Comparison of ENCODE assay signal across 1 cellular context in the genomic region with DNA sequence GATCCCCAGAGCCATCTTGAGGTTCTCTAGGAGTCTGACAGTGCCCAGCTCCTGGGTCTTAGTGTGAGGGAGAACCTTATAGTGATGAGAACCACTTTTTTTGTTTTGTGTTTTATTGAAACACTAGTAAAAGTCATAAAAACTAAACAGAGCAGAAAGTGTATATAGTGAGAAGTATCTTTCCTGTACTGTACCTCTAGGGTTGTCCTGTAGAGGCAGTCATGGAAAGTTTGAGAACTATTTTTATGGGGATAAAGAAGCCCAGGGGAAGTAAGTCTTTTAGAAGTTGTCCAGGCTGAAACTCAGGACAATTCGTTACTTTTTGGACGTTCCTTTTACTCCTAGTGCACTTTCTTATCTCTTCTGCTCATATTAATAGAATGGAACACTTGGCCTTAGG.
TF ChIP-seq lines count a peak whose summit lies in the region.

No MANE protein-coding gene starts in this region.

TF ChIP-seq in GM12878, 131 proteins besides CTCF, POLR2A, EP300 and RAD21:
- TF ChIP-seq, protein P1, sequence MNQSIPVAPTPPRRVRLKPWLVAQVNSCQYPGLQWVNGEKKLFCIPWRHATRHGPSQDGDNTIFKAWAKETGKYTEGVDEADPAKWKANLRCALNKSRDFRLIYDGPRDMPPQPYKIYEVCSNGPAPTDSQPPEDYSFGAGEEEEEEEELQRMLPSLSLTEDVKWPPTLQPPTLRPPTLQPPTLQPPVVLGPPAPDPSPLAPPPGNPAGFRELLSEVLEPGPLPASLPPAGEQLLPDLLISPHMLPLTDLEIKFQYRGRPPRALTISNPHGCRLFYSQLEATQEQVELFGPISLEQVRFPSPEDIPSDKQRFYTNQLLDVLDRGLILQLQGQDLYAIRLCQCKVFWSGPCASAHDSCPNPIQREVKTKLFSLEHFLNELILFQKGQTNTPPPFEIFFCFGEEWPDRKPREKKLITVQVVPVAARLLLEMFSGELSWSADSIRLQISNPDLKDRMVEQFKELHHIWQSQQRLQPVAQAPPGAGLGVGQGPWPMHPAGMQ (IDR thresholded peaks at IDR 0.05; ENCODE audit: borderline replicate concordance): no peak
- TF ChIP-seq, protein P2, sequence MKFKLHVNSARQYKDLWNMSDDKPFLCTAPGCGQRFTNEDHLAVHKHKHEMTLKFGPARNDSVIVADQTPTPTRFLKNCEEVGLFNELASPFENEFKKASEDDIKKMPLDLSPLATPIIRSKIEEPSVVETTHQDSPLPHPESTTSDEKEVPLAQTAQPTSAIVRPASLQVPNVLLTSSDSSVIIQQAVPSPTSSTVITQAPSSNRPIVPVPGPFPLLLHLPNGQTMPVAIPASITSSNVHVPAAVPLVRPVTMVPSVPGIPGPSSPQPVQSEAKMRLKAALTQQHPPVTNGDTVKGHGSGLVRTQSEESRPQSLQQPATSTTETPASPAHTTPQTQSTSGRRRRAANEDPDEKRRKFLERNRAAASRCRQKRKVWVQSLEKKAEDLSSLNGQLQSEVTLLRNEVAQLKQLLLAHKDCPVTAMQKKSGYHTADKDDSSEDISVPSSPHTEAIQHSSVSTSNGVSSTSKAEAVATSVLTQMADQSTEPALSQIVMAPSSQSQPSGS (IDR thresholded peaks at IDR 0.05; ENCODE audit: low read length): no peak
- TF ChIP-seq ZNF274 (IDR thresholded peaks at IDR 0.05; ENCODE audit: insufficient read depth, insufficient read length) (no peak), SPI1 (IDR thresholded peaks at IDR 0.05; ENCODE audit: borderline replicate concordance, insufficient read depth, low read depth, low read length) (no peak), SMARCA5 (IDR thresholded peaks at IDR 0.05) (no peak), TCF7 (IDR thresholded peaks at IDR 0.05; ENCODE audit: borderline replicate concordance) (no peak), IKZF2 (IDR thresholded peaks at IDR 0.05) (no peak), RAD51 (IDR thresholded peaks at IDR 0.05) (no peak), SIN3A (IDR thresholded peaks at IDR 0.05; ENCODE audit: low read depth, low read length) (no peak), EZH2 (IDR thresholded peaks at IDR 0.05; ENCODE audit: borderline replicate concordance, control insufficient read depth, low read depth, low read length) (no peak), LARP7 (IDR thresholded peaks at IDR 0.05) (no peak), ZNF207 (IDR thresholded peaks at IDR 0.05; ENCODE audit: borderline replicate concordance) (no peak), ZNF384 (IDR thresholded peaks at IDR 0.05; ENCODE audit: borderline replicate concordance, low read depth, low read length) (no peak), ZNF217 (IDR thresholded peaks at IDR 0.05) (no peak), ETV6 (conservative IDR thresholded peaks at IDR 0.05 in 1 of 2, IDR thresholded peaks at IDR 0.05 in 1 of 2; ENCODE audit: borderline replicate concordance in 1 of 2, low read depth in 1 of 2) (no peak), NR2C1 (IDR thresholded peaks at IDR 0.05) (no peak)
- TF ChIP-seq, protein P3, sequence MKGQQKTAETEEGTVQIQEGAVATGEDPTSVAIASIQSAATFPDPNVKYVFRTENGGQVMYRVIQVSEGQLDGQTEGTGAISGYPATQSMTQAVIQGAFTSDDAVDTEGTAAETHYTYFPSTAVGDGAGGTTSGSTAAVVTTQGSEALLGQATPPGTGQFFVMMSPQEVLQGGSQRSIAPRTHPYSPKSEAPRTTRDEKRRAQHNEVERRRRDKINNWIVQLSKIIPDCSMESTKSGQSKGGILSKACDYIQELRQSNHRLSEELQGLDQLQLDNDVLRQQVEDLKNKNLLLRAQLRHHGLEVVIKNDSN (IDR thresholded peaks at IDR 0.05; ENCODE audit: borderline replicate concordance, extremely low read length, insufficient read depth, low read depth, low read length): no peak
- TF ChIP-seq, protein P4, sequence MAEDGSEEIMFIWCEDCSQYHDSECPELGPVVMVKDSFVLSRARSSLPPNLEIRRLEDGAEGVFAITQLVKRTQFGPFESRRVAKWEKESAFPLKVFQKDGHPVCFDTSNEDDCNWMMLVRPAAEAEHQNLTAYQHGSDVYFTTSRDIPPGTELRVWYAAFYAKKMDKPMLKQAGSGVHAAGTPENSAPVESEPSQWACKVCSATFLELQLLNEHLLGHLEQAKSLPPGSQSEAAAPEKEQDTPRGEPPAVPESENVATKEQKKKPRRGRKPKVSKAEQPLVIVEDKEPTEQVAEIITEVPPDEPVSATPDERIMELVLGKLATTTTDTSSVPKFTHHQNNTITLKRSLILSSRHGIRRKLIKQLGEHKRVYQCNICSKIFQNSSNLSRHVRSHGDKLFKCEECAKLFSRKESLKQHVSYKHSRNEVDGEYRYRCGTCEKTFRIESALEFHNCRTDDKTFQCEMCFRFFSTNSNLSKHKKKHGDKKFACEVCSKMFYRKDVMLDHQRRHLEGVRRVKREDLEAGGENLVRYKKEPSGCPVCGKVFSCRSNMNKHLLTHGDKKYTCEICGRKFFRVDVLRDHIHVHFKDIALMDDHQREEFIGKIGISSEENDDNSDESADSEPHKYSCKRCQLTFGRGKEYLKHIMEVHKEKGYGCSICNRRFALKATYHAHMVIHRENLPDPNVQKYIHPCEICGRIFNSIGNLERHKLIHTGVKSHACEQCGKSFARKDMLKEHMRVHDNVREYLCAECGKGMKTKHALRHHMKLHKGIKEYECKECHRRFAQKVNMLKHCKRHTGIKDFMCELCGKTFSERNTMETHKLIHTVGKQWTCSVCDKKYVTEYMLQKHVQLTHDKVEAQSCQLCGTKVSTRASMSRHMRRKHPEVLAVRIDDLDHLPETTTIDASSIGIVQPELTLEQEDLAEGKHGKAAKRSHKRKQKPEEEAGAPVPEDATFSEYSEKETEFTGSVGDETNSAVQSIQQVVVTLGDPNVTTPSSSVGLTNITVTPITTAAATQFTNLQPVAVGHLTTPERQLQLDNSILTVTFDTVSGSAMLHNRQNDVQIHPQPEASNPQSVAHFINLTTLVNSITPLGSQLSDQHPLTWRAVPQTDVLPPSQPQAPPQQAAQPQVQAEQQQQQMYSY (CRISPR knock-in tag; IDR thresholded peaks at IDR 0.05): no peak
- TF ChIP-seq, protein P5, sequence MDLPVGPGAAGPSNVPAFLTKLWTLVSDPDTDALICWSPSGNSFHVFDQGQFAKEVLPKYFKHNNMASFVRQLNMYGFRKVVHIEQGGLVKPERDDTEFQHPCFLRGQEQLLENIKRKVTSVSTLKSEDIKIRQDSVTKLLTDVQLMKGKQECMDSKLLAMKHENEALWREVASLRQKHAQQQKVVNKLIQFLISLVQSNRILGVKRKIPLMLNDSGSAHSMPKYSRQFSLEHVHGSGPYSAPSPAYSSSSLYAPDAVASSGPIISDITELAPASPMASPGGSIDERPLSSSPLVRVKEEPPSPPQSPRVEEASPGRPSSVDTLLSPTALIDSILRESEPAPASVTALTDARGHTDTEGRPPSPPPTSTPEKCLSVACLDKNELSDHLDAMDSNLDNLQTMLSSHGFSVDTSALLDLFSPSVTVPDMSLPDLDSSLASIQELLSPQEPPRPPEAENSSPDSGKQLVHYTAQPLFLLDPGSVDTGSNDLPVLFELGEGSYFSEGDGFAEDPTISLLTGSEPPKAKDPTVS (IDR thresholded peaks at IDR 0.05; ENCODE audit: low read depth, low read length): no peak
- TF ChIP-seq, protein P6, sequence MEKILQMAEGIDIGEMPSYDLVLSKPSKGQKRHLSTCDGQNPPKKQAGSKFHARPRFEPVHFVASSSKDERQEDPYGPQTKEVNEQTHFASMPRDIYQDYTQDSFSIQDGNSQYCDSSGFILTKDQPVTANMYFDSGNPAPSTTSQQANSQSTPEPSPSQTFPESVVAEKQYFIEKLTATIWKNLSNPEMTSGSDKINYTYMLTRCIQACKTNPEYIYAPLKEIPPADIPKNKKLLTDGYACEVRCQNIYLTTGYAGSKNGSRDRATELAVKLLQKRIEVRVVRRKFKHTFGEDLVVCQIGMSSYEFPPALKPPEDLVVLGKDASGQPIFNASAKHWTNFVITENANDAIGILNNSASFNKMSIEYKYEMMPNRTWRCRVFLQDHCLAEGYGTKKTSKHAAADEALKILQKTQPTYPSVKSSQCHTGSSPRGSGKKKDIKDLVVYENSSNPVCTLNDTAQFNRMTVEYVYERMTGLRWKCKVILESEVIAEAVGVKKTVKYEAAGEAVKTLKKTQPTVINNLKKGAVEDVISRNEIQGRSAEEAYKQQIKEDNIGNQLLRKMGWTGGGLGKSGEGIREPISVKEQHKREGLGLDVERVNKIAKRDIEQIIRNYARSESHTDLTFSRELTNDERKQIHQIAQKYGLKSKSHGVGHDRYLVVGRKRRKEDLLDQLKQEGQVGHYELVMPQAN (conservative IDR thresholded peaks at IDR 0.05): no peak
